ENCODE assay signal across 12 cellular contexts in the genomic region with DNA sequence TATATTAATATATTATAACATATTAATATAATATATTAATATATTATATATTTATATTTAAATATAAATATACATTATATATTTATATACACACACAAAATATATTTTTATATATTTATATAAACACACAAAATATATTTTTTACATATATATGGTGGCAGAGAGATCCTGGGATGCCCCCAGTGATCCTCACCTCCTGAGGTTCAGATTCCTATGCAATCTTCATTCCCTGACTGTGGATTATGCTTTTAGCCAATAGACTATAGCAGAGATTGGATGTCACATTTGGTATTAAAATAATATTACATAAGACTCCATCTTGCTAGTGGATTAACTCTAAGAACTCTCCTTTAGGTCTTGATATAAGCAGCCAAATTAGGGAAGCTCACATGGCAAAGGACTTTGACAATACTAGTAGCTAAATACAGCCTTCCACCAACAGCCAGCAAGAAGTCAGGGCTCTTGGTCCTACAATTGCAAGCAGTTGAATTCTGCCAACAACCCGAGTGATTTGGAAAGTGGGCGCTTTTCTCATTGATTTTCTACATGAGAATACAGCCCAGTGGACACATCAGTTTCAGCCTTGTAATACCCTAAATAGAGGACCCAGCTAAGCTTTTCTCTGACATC.
"Had no signal": no experiment of that assay in that cellular context is flagged by ENCODE, and none has a peak within 500 bp of the region (broad histone marks: within the 10 kb centered on the region; RNA-seq: fewer than 3 reads in every experiment).

No MANE protein-coding gene starts in this region.

- H3K36me3 ChIP-seq: gastrocnemius medialis, heart left ventricle, lower lobe of right lung, right lobe of liver, tibial artery had no signal

- DNase-seq: activated CD4-positive, alpha-beta T cell treated with anti-CD3 and anti-CD28 coated beads, Interleukin-2, amount 50 U/mL, for 48 hours; activated effector memory CD4-positive, alpha-beta T cell treated with Interleukin-2 at 50 U/mL for 16 hours; activated T-cell treated with anti-CD3 and anti-CD28 coated beads, Interleukin-2, amount 50 U/mL, for 24 hours; amniotic stem cell; gastrocnemius medialis; heart left ventricle; lower lobe of right lung; midbrain; right lobe of liver; tibial artery had no signal

- H3K4me1 ChIP-seq: gastrocnemius medialis, heart left ventricle, lower lobe of right lung, right lobe of liver, tibial artery had no signal

- H3K27ac ChIP-seq: gastrocnemius medialis, heart left ventricle, lower lobe of right lung, right lobe of liver, tibial artery had no signal

- FAIRE-seq: urothelium cell line had no signal

- H3K4me3 Mint-ChIP-seq: activated naive CD8-positive, alpha-beta T cell; activated T-cell treated with anti-CD3 and anti-CD28 coated beads, Interleukin-2, amount 50 U/mL, for 24 hours had no signal

- ATAC-seq: gastrocnemius medialis, heart left ventricle, lower lobe of right lung, right lobe of liver had no signal

- H3K4me3 ChIP-seq: gastrocnemius medialis, heart left ventricle, lower lobe of right lung, right lobe of liver, tibial artery had no signal

- H3K27me3 ChIP-seq: gastrocnemius medialis, heart left ventricle, right lobe of liver, tibial artery had no signal

- H3K36me3 Mint-ChIP-seq: activated naive CD8-positive, alpha-beta T cell had no signal

- H3K27ac Mint-ChIP-seq: activated naive CD8-positive, alpha-beta T cell; activated T-cell treated with anti-CD3 and anti-CD28 coated beads, Interleukin-2, amount 50 U/mL, for 24 hours had no signal

- H3K9me3 ChIP-seq: gastrocnemius medialis, lower lobe of right lung, right lobe of liver, tibial artery had no signal

- H3K27me3 Mint-ChIP-seq: activated naive CD8-positive, alpha-beta T cell; activated T-cell treated with anti-CD3 and anti-CD28 coated beads, Interleukin-2, amount 50 U/mL, for 24 hours had no signal
